ENCODE assay signal across 10 cellular contexts in genomic region chr12:6952121-6952859, GRCh38. TPM values are rescaled to one million over a fixed set of nuclear protein-coding genes. Genes with fewer than 3 reads are reported as not detected.
DNase-seq lines count a peak whose midpoint lies in the region; ATAC-seq, FAIRE-seq and TF ChIP-seq lines count a peak whose summit lies in the region.
"Had no signal": no experiment of that assay in that cellular context is flagged by ENCODE, and none has a peak within 500 bp of the region (broad histone marks: within the 10 kb centered on the region; RNA-seq: fewer than 3 reads in every experiment).

No MANE protein-coding gene starts in this region.

- H3K9ac ChIP-seq in H1 (replicated peaks in 1 of 4; ENCODE audit: extremely low read depth in 1 of 4, low read depth in 3 of 4, low read length in 3 of 4) (no peak overlapping the region), rectal smooth muscle tissue (ENCODE audit: low read length) (peak overlapping the region; percentile 39)

- TF ChIP-seq RAD21 in H1 (IDR thresholded peaks at IDR 0.05 in 1 of 2, conservative IDR thresholded peaks at IDR 0.05 in 1 of 2; ENCODE audit: low read depth in 2 of 2, low read length in 2 of 2): no peak

- H3K36me3 ChIP-seq in H1 (ENCODE audit: control insufficient read depth in 2 of 4, insufficient read depth in 4 of 4, low read length in 3 of 4) (no peaks in the 10 kb centered on the region), rectal smooth muscle tissue (ENCODE audit: control insufficient read depth, insufficient read depth, low read length) (peaks cover 2% of the 10 kb centered on the region)

- FAIRE-seq in H1 (lab: Jason Lieb, UNC): no peak

- H3K56ac ChIP-seq in H1 (replicated peaks; ENCODE audit: insufficient read length, low read depth, low read length): no peak overlapping the region

- H3K14ac ChIP-seq in H1 (ENCODE audit: insufficient read length): no peak overlapping the region

- H3K23ac ChIP-seq in H1 (ENCODE audit: insufficient read length): no peak overlapping the region

- no peak overlapping the region for H4K91ac ChIP-seq in H1 (replicated peaks; ENCODE audit: insufficient read length, low read length)

- no peaks in the 10 kb centered on the region for H3K79me2 ChIP-seq in H1 (ENCODE audit: control insufficient read depth in 1 of 2, insufficient read depth in 2 of 2, low read length in 2 of 2)

- H3K23me2 ChIP-seq in H1 (ENCODE audit: low read depth, low read length): no peaks in the 10 kb centered on the region

- H3K4me3 ChIP-seq in GM12875 (ENCODE audit: low read depth, low read length): peak overlapping the region; percentile 97
- H3K4me3 ChIP-seq in H1 (ENCODE audit: extremely low read depth in 1 of 4, insufficient read depth in 2 of 4, low read depth in 3 of 4, low read length in 4 of 4): no peak overlapping the region
- peak overlapping the region; percentile 62 for H3K4me3 ChIP-seq in rectal smooth muscle tissue (ENCODE audit: low read length)

- peaks cover 5% of the 10 kb centered on the region for H3K79me1 ChIP-seq in H1 (ENCODE audit: low read depth, low read length)

- no peak overlapping the region for H2BK12ac ChIP-seq in H1 (ENCODE audit: low read depth, low read length)

- TF ChIP-seq POLR2A in H1 (IDR thresholded peaks at IDR 0.05; ENCODE audit: control extremely low read depth in 1 of 2, low read depth in 2 of 2, low read length in 2 of 2): no peak

- no peak overlapping the region for H2BK15ac ChIP-seq in H1 (ENCODE audit: low read length)

- H3K27me3 ChIP-seq in H1 (replicated peaks in 1 of 4; ENCODE audit: control insufficient read depth in 3 of 4, extremely low read depth in 1 of 4, insufficient read depth in 3 of 4, low read length in 3 of 4) (no peaks in the 10 kb centered on the region), rectal smooth muscle tissue (ENCODE audit: control insufficient read depth, insufficient read depth, low read length) (no peaks in the 10 kb centered on the region)

- DNase-seq in OCI-M1 (lab: John Stamatoyannopoulos, UW) (peak; percentile 61), H1 (ENCODE audit: low read depth in 1 of 2, low spot score in 2 of 2) (no peak)
- DNase-seq: NCI-H446 treated with DMSO at 0.1 percent for 48 hours had no signal

- CTCF ChIA-PET in H1 (lab: Charles Lee; ENCODE audit: partially characterized antibody): interaction anchor here (1.0 to 2.9 kb wide), 6 partner anchors 8 to 142 kb away, joined by 3 to 35 read pairs (median 4); partner anchors contain the start of gene C12orf57

- POLR2A ChIA-PET in H1 (lab: Charles Lee; ENCODE audit: partially characterized antibody): interaction anchor here (2.2 to 44.0 kb wide), 5 partner anchors 9 to 83 kb away, joined by 8 to 1596 read pairs (median 21); partner anchors contain the start of genes ATN1, C12orf57, EMG1 and ENO2

- H4K5ac ChIP-seq in H1 (ENCODE audit: insufficient read length, low read depth, low read length): no peak overlapping the region

- no peak overlapping the region for H2AK5ac ChIP-seq in H1 (ENCODE audit: low read depth, low read length)

- H4K20me1 ChIP-seq in H1 (replicated peaks in 1 of 2; ENCODE audit: control insufficient read depth in 1 of 2, insufficient read depth in 2 of 2, low read length in 2 of 2): no peaks in the 10 kb centered on the region

- H3K18ac ChIP-seq in H1 (ENCODE audit: extremely low read depth, low read length): peak overlapping the region; percentile 48; the same call in 1 of the 2 replicates

- H2BK120ac ChIP-seq in H1 (replicated peaks; ENCODE audit: low read depth, low read length): no peak overlapping the region

- ATAC-seq in HG02623 (IDR thresholded peaks at IDR 0.05; ENCODE audit: unreplicated experiment) (no peak), HG03159 (IDR thresholded peaks at IDR 0.05; ENCODE audit: unreplicated experiment) (no peak), GM19324 (IDR thresholded peaks at IDR 0.05; ENCODE audit: low FRiP score, unreplicated experiment) (no peak), HG03565 (IDR thresholded peaks at IDR 0.05; ENCODE audit: unreplicated experiment) (no peak)

- H4K8ac ChIP-seq in H1 (ENCODE audit: extremely low read depth, insufficient read depth, low read length): peak overlapping the region; percentile 41

- no peak for TF ChIP-seq EP300 in H1 (IDR thresholded peaks at IDR 0.05; ENCODE audit: borderline replicate concordance in 1 of 2, low read depth in 2 of 2, low read length in 2 of 2)

- H3K9me3 ChIP-seq in H1 (ENCODE audit: insufficient read depth in 2 of 2, low read depth in 1 of 2, low read length in 1 of 2): no peaks in the 10 kb centered on the region

- no peak overlapping the region; the same call in 1 of the 2 replicates for H3K27ac ChIP-seq in H1 (ENCODE audit: low read depth, low read length)
- no peak overlapping the region for H3K27ac ChIP-seq in rectal smooth muscle tissue (ENCODE audit: low read depth, low read length)

- WGBS in H1 (ENCODE audit: extremely low coverage in 1 of 2, insufficient coverage in 1 of 2, insufficient read length in 1 of 2, insufficient replicate concordance in 2 of 2, low coverage in 1 of 2, low lambda C conversion rate in 2 of 2, missing lambda C conversion rate in 1 of 2), 2 experiments: 91% methylated on average over 22 of the region's 22 CpGs; no CpG with 5 or more reads in 1 of the 2 experiments

- TF ChIP-seq CTCF in GM12875 (IDR thresholded peaks at IDR 0.05; ENCODE audit: borderline replicate concordance, insufficient read depth, low read depth, low read length) (no peak), H1 (IDR thresholded peaks at IDR 0.05; ENCODE audit: control extremely low read depth in 1 of 3, insufficient read depth in 1 of 3, low read depth in 1 of 3, low read length in 3 of 3) (no peak)

- H2AFZ ChIP-seq in H1 (ENCODE audit: low read length): no peak overlapping the region

- no peak overlapping the region for H3K4ac ChIP-seq in H1 (replicated peaks; ENCODE audit: insufficient read length, low read depth, low read length)

- H3K4me1 ChIP-seq in H1 (replicated peaks in 1 of 4; ENCODE audit: control insufficient read depth in 3 of 4, insufficient read depth in 4 of 4, low read length in 3 of 4) (peaks cover 0 to 14% (median 6%) of the 10 kb centered on the region in 4 experiments; a peak in 4 of 7 replicates), rectal smooth muscle tissue (ENCODE audit: control insufficient read depth, insufficient read depth, low read length) (no peaks in the 10 kb centered on the region)

- no peak overlapping the region for H3K4me2 ChIP-seq in H1 (ENCODE audit: insufficient read depth in 1 of 2, low read depth in 2 of 2, low read length in 2 of 2)

- H2BK5ac ChIP-seq in H1 (ENCODE audit: low read depth, low read length): peak overlapping the region; percentile 52; the same call in 1 of the 2 replicates

- H2BK20ac ChIP-seq in H1 (ENCODE audit: low read length): no peak overlapping the region

RNA-seq across cellular contexts. Expression of gene PTPN6, which starts 1.1 kb away (rescaled TPM):
- 25.7 and 28.4 TPM in 2 replicates for total RNA-seq in H1 (2021; fragmentation: NEBNext Ultra II Directional; extraction: Animal tissue kit (Norgen Biotek cat#: 25700))
- polyA plus RNA-seq in H1 (2011; rRNA removed): 16.3 and 22.6 TPM in 2 replicates
- 21.3 TPM for polyA plus RNA-seq in H1 (2011; cell fraction: cytosol; rRNA removed)
- polyA plus RNA-seq in H1 (2011; cell fraction: nucleus; rRNA removed): 32.9 TPM
- polyA plus RNA-seq in H1 (2012, experiment 1 of 2): 34.9 to 37.3 TPM (median 36.6 TPM) in 4 replicates
- 28.9 TPM for polyA plus RNA-seq in H1 (2012, experiment 2 of 2)
- polyA plus RNA-seq in H1 (2013, experiment 1 of 2): 23.2 TPM
- polyA plus RNA-seq in H1 (2013, experiment 2 of 2): 25.8 TPM
- polyA minus RNA-seq in H1 (2011; rRNA and poly(A)+ RNA removed): 12.4 and 24.5 TPM in 2 replicates
- 17.8 TPM for polyA minus RNA-seq in H1 (2011; cell fraction: cytosol; rRNA and poly(A)+ RNA removed)
- polyA minus RNA-seq in H1 (2011; cell fraction: nucleus; rRNA and poly(A)+ RNA removed): 9.1 TPM
- total RNA-seq: fibroblast of lung had no signal

RNA-seq across cellular contexts. Expression of gene C12orf57, which starts 8.5 kb away (rescaled TPM):
- total RNA-seq in H1 (2021; fragmentation: NEBNext Ultra II Directional; extraction: Animal tissue kit (Norgen Biotek cat#: 25700)): 174 and 185 TPM in 2 replicates
- polyA plus RNA-seq in H1 (2011; rRNA removed): 993 and 1,124 TPM in 2 replicates
- 811 TPM for polyA plus RNA-seq in H1 (2011; cell fraction: cytosol; rRNA removed)
- 653 TPM for polyA plus RNA-seq in H1 (2011; cell fraction: nucleus; rRNA removed)
- polyA plus RNA-seq in H1 (2012, experiment 1 of 2): 167 to 390 TPM (median 374 TPM) in 4 replicates
- 596 TPM for polyA plus RNA-seq in H1 (2012, experiment 2 of 2)
- polyA plus RNA-seq in H1 (2013, experiment 1 of 2): 206 TPM
- 192 TPM for polyA plus RNA-seq in H1 (2013, experiment 2 of 2)
- polyA minus RNA-seq in H1 (2011; rRNA and poly(A)+ RNA removed): 66.6 and 106 TPM in 2 replicates
- polyA minus RNA-seq in H1 (2011; cell fraction: cytosol; rRNA and poly(A)+ RNA removed): 76.3 TPM
- 112 TPM for polyA minus RNA-seq in H1 (2011; cell fraction: nucleus; rRNA and poly(A)+ RNA removed)

RNA-seq across cellular contexts. Expression of gene RNU7-1, which starts 8.7 kb away (rescaled TPM):
- total RNA-seq in H1 (2021; fragmentation: NEBNext Ultra II Directional; extraction: Animal tissue kit (Norgen Biotek cat#: 25700)): not detected in 2 replicates
- polyA plus RNA-seq in H1 (2011; rRNA removed): not detected in 2 replicates
- polyA plus RNA-seq in H1 (2011; cell fraction: cytosol; rRNA removed): not detected
- not detected for polyA plus RNA-seq in H1 (2011; cell fraction: nucleus; rRNA removed)
- polyA plus RNA-seq in H1 (2012, experiment 1 of 2): not detected in 4 replicates
- polyA plus RNA-seq in H1 (2012, experiment 2 of 2): not detected
- not detected for polyA plus RNA-seq in H1 (2013, experiment 1 of 2)
- not detected for polyA plus RNA-seq in H1 (2013, experiment 2 of 2)
- not detected in 2 replicates for polyA minus RNA-seq in H1 (2011; rRNA and poly(A)+ RNA removed)
- polyA minus RNA-seq in H1 (2011; cell fraction: cytosol; rRNA and poly(A)+ RNA removed): not detected
- not detected for polyA minus RNA-seq in H1 (2011; cell fraction: nucleus; rRNA and poly(A)+ RNA removed)
- total RNA-seq: fibroblast of lung had no signal
- polyA plus RNA-seq: fibroblast of lung had no signal

RNA-seq across cellular contexts. Expression of gene PHB2, which starts 18.2 kb away (rescaled TPM):
- 360 and 368 TPM in 2 replicates for total RNA-seq in H1 (2021; fragmentation: NEBNext Ultra II Directional; extraction: Animal tissue kit (Norgen Biotek cat#: 25700))
- 579 and 626 TPM in 2 replicates for polyA plus RNA-seq in H1 (2011; rRNA removed)
- 622 TPM for polyA plus RNA-seq in H1 (2011; cell fraction: cytosol; rRNA removed)
- 570 TPM for polyA plus RNA-seq in H1 (2011; cell fraction: nucleus; rRNA removed)
- polyA plus RNA-seq in H1 (2012, experiment 1 of 2): 317 to 409 TPM (median 397 TPM) in 4 replicates
- polyA plus RNA-seq in H1 (2012, experiment 2 of 2): 565 TPM
- 552 TPM for polyA plus RNA-seq in H1 (2013, experiment 1 of 2)
- polyA plus RNA-seq in H1 (2013, experiment 2 of 2): 493 TPM
- polyA minus RNA-seq in H1 (2011; rRNA and poly(A)+ RNA removed): 282 and 291 TPM in 2 replicates
- polyA minus RNA-seq in H1 (2011; cell fraction: cytosol; rRNA and poly(A)+ RNA removed): 137 TPM
- polyA minus RNA-seq in H1 (2011; cell fraction: nucleus; rRNA and poly(A)+ RNA removed): 195 TPM

RNA-seq across cellular contexts. Expression of gene EMG1, which starts 18.4 kb away (rescaled TPM):
- 82.9 and 84.2 TPM in 2 replicates for total RNA-seq in H1 (2021; fragmentation: NEBNext Ultra II Directional; extraction: Animal tissue kit (Norgen Biotek cat#: 25700))
- polyA plus RNA-seq in H1 (2011; rRNA removed): 54.3 and 64.3 TPM in 2 replicates
- polyA plus RNA-seq in H1 (2011; cell fraction: cytosol; rRNA removed): 83.3 TPM
- polyA plus RNA-seq in H1 (2011; cell fraction: nucleus; rRNA removed): 37.2 TPM
- polyA plus RNA-seq in H1 (2012, experiment 1 of 2): 78.1 to 120 TPM (median 97.6 TPM) in 4 replicates
- polyA plus RNA-seq in H1 (2012, experiment 2 of 2): 39.8 TPM
- polyA plus RNA-seq in H1 (2013, experiment 1 of 2): 66.1 TPM
- 65.0 TPM for polyA plus RNA-seq in H1 (2013, experiment 2 of 2)
- 30.4 and 39.9 TPM in 2 replicates for polyA minus RNA-seq in H1 (2011; rRNA and poly(A)+ RNA removed)
- 23.6 TPM for polyA minus RNA-seq in H1 (2011; cell fraction: cytosol; rRNA and poly(A)+ RNA removed)
- polyA minus RNA-seq in H1 (2011; cell fraction: nucleus; rRNA and poly(A)+ RNA removed): 32.0 TPM

Comparison
In these comparisons a context has a peak if more than half of its experiments do, and no peak if none do; other contexts are left out.
1. H3K4me3 ChIP-seq: peak in GM12875 (single experiment) and rectal smooth muscle tissue (single experiment); none in H1 (0 of 4).